In genomic region chr11:71450507-71450906, GRCh38 we compare ENCODE assay signal across 16 cellular contexts. TPM values are rescaled to one million over a fixed set of nuclear protein-coding genes. Genes with fewer than 3 reads are reported as not detected.
DNase-seq lines count a peak whose midpoint lies in the region; ATAC-seq, FAIRE-seq and TF ChIP-seq lines count a peak whose summit lies in the region.
"Had no signal": no experiment of that assay in that cellular context is flagged by ENCODE, and none has a peak within 500 bp of the region (broad histone marks: within the 10 kb centered on the region; RNA-seq: fewer than 3 reads in every experiment).

No MANE protein-coding gene starts in this region.

- 62% methylated on average over 2 of the region's 2 CpGs for WGBS in A549 (ENCODE audit: missing lambda C conversion rate)
- WGBS in right cardiac atrium: 63% methylated on average over 2 of the region's 2 CpGs

- CTCF ChIA-PET in A549 (lab: Yijun Ruan, JAX) (no interaction called here), PC-3 (lab: Charles Lee) (no interaction called here)

- H3K27ac ChIP-seq in A549 (no peak overlapping the region), DND-41 (ENCODE audit: low read length) (no peak overlapping the region; the same call in 1 of the 2 replicates), foreskin keratinocyte (no peak overlapping the region), right cardiac atrium (ENCODE audit: low read length) (no peak overlapping the region), PC-3 (ENCODE audit: low read length) (no peak overlapping the region)

- peaks cover 8% of the 10 kb centered on the region for H3K9me3 Mint-ChIP-seq in activated T-helper 1 cell treated with anti-CD3 and anti-CD28 coated beads, Interleukin-12 subunit alpha, Interleukin-12 subunit beta, Interleukin-2, Interleukin-4 antibody, amounts not matched to agents 30 ng/mL and 10 ng/mL and 1 ng/mL, durations not matched to agents 14 hours and 24 hours and 36 hours
- H3K9me3 Mint-ChIP-seq in natural killer cell: peaks cover 0 to 4% of the 10 kb centered on the region in 2 donors
- H3K9me3 Mint-ChIP-seq: effector memory CD8-positive, alpha-beta T cell had no signal

- H3K4me2 ChIP-seq in A549 (peak overlapping the region; percentile 83; the same call in 2 of the 3 replicates), DND-41 (ENCODE audit: insufficient read depth, low read length) (peak overlapping the region; percentile 97; the same call in 1 of the 2 replicates), PC-3 (ENCODE audit: low read length) (no peak overlapping the region)

- TF ChIP-seq CTCF in A549 (IDR thresholded peaks at IDR 0.05) (no peak), DND-41 (IDR thresholded peaks at IDR 0.05; ENCODE audit: borderline replicate concordance, extremely low read depth, low read length, poor library complexity, severe bottlenecking) (no peak), natural killer cell (IDR thresholded peaks at IDR 0.05) (no peak), foreskin keratinocyte (conservative IDR thresholded peaks at IDR 0.05) (no peak), PC-3 (conservative IDR thresholded peaks at IDR 0.05; ENCODE audit: low read depth, low read length) (no peak)

- H3K27me3 ChIP-seq in DND-41 (ENCODE audit: insufficient read depth, low read length, poor library complexity) (no peaks in the 10 kb centered on the region), foreskin keratinocyte (no peaks in the 10 kb centered on the region), right cardiac atrium (ENCODE audit: control insufficient read depth, insufficient read depth) (no peaks in the 10 kb centered on the region), PC-3 (ENCODE audit: low read length) (no peaks in the 10 kb centered on the region)
- H3K27me3 ChIP-seq: tibial artery had no signal

- TF ChIP-seq POLR2A in A549 (IDR thresholded peaks at IDR 0.05; ENCODE audit: low read length): no peak

- peaks cover 69% of the 10 kb centered on the region for H3K79me2 ChIP-seq in DND-41 (ENCODE audit: insufficient read depth, low read length)
- peaks cover 58% of the 10 kb centered on the region for H3K79me2 ChIP-seq in PC-3 (ENCODE audit: low read length)

- no peak overlapping the region for H2AFZ ChIP-seq in DND-41 (ENCODE audit: low read depth, low read length)
- H2AFZ ChIP-seq in PC-3 (ENCODE audit: low read length): no peak overlapping the region

- intact Hi-C loops in activated T-helper 1 cell treated with anti-CD3 and anti-CD28 coated beads, Interleukin-12 subunit alpha, Interleukin-12 subunit beta, Interleukin-2, Interleukin-4 antibody, amounts not matched to agents 30 ng/mL and 10 ng/mL and 1 ng/mL, durations not matched to agents 14 hours and 24 hours and 36 hours (cut with micrococcal nuclease): loop anchor here (5.0 to 10.0 kb wide), 3 partner anchors 477 to 1694 kb away; partner anchors contain the start of genes FADD, FCHSD2, RNF121 and XNDC1N
- intact Hi-C loops in natural killer cell (cut with micrococcal nuclease): no loop called here
- intact Hi-C loops in right cardiac atrium (cut with DNase I): no loop called here
- intact Hi-C loops in PC-3 (cut with micrococcal nuclease): no loop called here

- FAIRE-seq in A549 (lab: Jason Lieb, UNC): no peak
- FAIRE-seq: bronchial epithelial cell had no signal

- H3K4me1 ChIP-seq in A549 (peaks cover 26% of the 10 kb centered on the region; the same call in 2 of the 3 replicates), DND-41 (ENCODE audit: insufficient read depth, low read length) (peaks cover 69% of the 10 kb centered on the region), foreskin keratinocyte (peaks cover 10% of the 10 kb centered on the region), right cardiac atrium (ENCODE audit: control insufficient read depth, insufficient read depth, low read length) (peaks cover 2% of the 10 kb centered on the region), PC-3 (ENCODE audit: insufficient read depth, low read length) (peaks cover 35% of the 10 kb centered on the region)

- H3K4me3 ChIP-seq in A549 (no peak overlapping the region), DND-41 (ENCODE audit: low read depth in 1 of 2, low read length in 2 of 2) (0 out of 4 replicates have a peak overlapping the region, but pooled peaks of 1 of the 2 experiments have one; percentile 8), right cardiac atrium (ENCODE audit: low read length) (no peak overlapping the region), PC-3 (ENCODE audit: low read length) (no peak overlapping the region)
- H3K4me3 ChIP-seq: tibial artery had no signal

- BruUV-seq in PC-3 (replicated peaks; lab: Mats Ljungman, UMichigan): no TSS peak

- H3K27me3 Mint-ChIP-seq in activated T-helper 1 cell treated with anti-CD3 and anti-CD28 coated beads, Interleukin-12 subunit alpha, Interleukin-12 subunit beta, Interleukin-2, Interleukin-4 antibody, amounts not matched to agents 30 ng/mL and 10 ng/mL and 1 ng/mL, durations not matched to agents 14 hours and 24 hours and 36 hours (ENCODE audit: insufficient read depth): no peaks in the 10 kb centered on the region
- no peaks in the 10 kb centered on the region for H3K27me3 Mint-ChIP-seq in natural killer cell (ENCODE audit: low read depth in 2 of 2)
- H3K27me3 Mint-ChIP-seq: effector memory CD8-positive, alpha-beta T cell had no signal

- POLR2A ChIA-PET in A549 (lab: Yijun Ruan, JAX) (no interaction called here), PC-3 (lab: Charles Lee; ENCODE audit: unreplicated experiment) (no interaction called here)

- H3K36me3 ChIP-seq in DND-41 (ENCODE audit: insufficient read depth, low read length) (peaks cover 39% of the 10 kb centered on the region), PC-3 (ENCODE audit: low read depth, low read length) (peaks cover 21% of the 10 kb centered on the region)

- H3K4me3 Mint-ChIP-seq in activated T-helper 1 cell treated with anti-CD3 and anti-CD28 coated beads, Interleukin-12 subunit alpha, Interleukin-12 subunit beta, Interleukin-2, Interleukin-4 antibody, amounts not matched to agents 30 ng/mL and 10 ng/mL and 1 ng/mL, durations not matched to agents 14 hours and 24 hours and 36 hours: peak overlapping the region; percentile 96
- H3K4me3 Mint-ChIP-seq in natural killer cell: no peak overlapping the region

- H4K20me1 ChIP-seq in DND-41 (ENCODE audit: insufficient read depth, low read length) (0 out of 2 replicates have a peak, but pooled peaks cover 5% of the 10 kb centered on the region), PC-3 (ENCODE audit: low read length) (0 out of 2 replicates have a peak, but pooled peaks cover 4% of the 10 kb centered on the region)

- H3K9me3 ChIP-seq in A549: peaks cover 16% of the 10 kb centered on the region
- H3K9me3 ChIP-seq in DND-41 (ENCODE audit: insufficient read depth, low read length, severe bottlenecking): peaks cover 6% of the 10 kb centered on the region
- H3K9me3 ChIP-seq in right cardiac atrium (ENCODE audit: control insufficient read depth, low read length): no peaks in the 10 kb centered on the region
- no peaks in the 10 kb centered on the region for H3K9me3 ChIP-seq in PC-3 (ENCODE audit: low read length)
- H3K9me3 ChIP-seq: tibial artery had no signal

- TF ChIP-seq RAD21 in A549 (conservative IDR thresholded peaks at IDR 0.05 in 1 of 2, IDR thresholded peaks at IDR 0.05 in 1 of 2): no peak

- TF ChIP-seq EP300 in A549 (IDR thresholded peaks at IDR 0.05): no peak

- no peaks in the 10 kb centered on the region for H3F3A ChIP-seq in PC-3 (ENCODE audit: low read length, unreplicated experiment)

- H3K9ac ChIP-seq in DND-41 (ENCODE audit: low read depth, low read length) (peak overlapping the region; percentile 71; the same call in 1 of the 2 replicates), PC-3 (ENCODE audit: low read length) (no peak overlapping the region)
- H3K9ac ChIP-seq: SK-N-SH had no signal

- DNase-seq in A549 (ENCODE audit: low read depth in 1 of 2, low spot score in 1 of 2) (no peak), DND-41 (no peak), natural killer cell (no peak), NOMO-1 treated with dmso at 0.1 percent for 144 hours (lab: John Stamatoyannopoulos, UW; ENCODE audit: unreplicated experiment) (no peak), foreskin keratinocyte (no peak), right cardiac atrium (no peak), PC-3 (no peak)
- no peak for DNase-seq in activated T-helper 1 cell treated with anti-CD3 and anti-CD28 coated beads, Interleukin-12 subunit alpha, Interleukin-12 subunit beta, Interleukin-2, Interleukin-4 antibody, amounts not matched to agents 30 ng/mL and 10 ng/mL and 1 ng/mL, durations not matched to agents 14 hours and 24 hours and 36 hours (ENCODE audit: low spot score)
- DNase-seq: activated CD4-positive, alpha-beta T cell treated with anti-CD3 and anti-CD28 coated beads for 4 hours; DMS79; effector memory CD8-positive, alpha-beta T cell; mesenchymal stem cell; NCI-H2029; SK-N-SH had no signal

- no peak overlapping the region for H3K27ac Mint-ChIP-seq in activated T-helper 1 cell treated with anti-CD3 and anti-CD28 coated beads, Interleukin-12 subunit alpha, Interleukin-12 subunit beta, Interleukin-2, Interleukin-4 antibody, amounts not matched to agents 30 ng/mL and 10 ng/mL and 1 ng/mL, durations not matched to agents 14 hours and 24 hours and 36 hours
- H3K27ac Mint-ChIP-seq in natural killer cell: peak overlapping the region; percentile 90 to 91

- ATAC-seq in A549 (no peak), DND-41 (ENCODE audit: insufficient read depth, low read depth) (no peak), natural killer cell (no peak), foreskin keratinocyte (no peak), right cardiac atrium (no peak), PC-3 (no peak)
- ATAC-seq: effector memory CD8-positive, alpha-beta T cell had no signal

- H3K4me1 Mint-ChIP-seq in activated T-helper 1 cell treated with anti-CD3 and anti-CD28 coated beads, Interleukin-12 subunit alpha, Interleukin-12 subunit beta, Interleukin-2, Interleukin-4 antibody, amounts not matched to agents 30 ng/mL and 10 ng/mL and 1 ng/mL, durations not matched to agents 14 hours and 24 hours and 36 hours (ENCODE audit: low read depth): peaks cover 72% of the 10 kb centered on the region
- peaks cover 40 to 64% of the 10 kb centered on the region in 2 donors for H3K4me1 Mint-ChIP-seq in natural killer cell

- no peaks in the 10 kb centered on the region for H3K9me2 ChIP-seq in PC-3 (replicated peaks; ENCODE audit: low read length)
- H3K9me2 ChIP-seq: SK-N-SH had no signal

- peaks cover 28% of the 10 kb centered on the region for H3K36me3 Mint-ChIP-seq in activated T-helper 1 cell treated with anti-CD3 and anti-CD28 coated beads, Interleukin-12 subunit alpha, Interleukin-12 subunit beta, Interleukin-2, Interleukin-4 antibody, amounts not matched to agents 30 ng/mL and 10 ng/mL and 1 ng/mL, durations not matched to agents 14 hours and 24 hours and 36 hours (ENCODE audit: low read depth)
- H3K36me3 Mint-ChIP-seq in natural killer cell: peaks cover 9% of the 10 kb centered on the region

RNA-seq across cellular contexts. Expression of gene DHCR7, which starts 2.3 kb away (rescaled TPM):
- polyA plus RNA-seq in A549 (2011; rRNA removed): 42.7 and 44.2 TPM in 2 replicates
- polyA plus RNA-seq in A549 (2012; cell fraction: cytosol; rRNA removed): 47.8 and 65.4 TPM in 2 replicates
- polyA plus RNA-seq in A549 (2012; cell fraction: nucleus; rRNA removed): 102 and 119 TPM in 2 replicates
- 47.2 to 82.2 TPM (median 75.8 TPM) in 3 replicates for polyA plus RNA-seq in A549 (2017; fragmentation: RNase III; extraction: RNeasy Plus Mini Kit Qiagen cat#74134 plus additional on column Dnase treatment)
- polyA minus RNA-seq in A549 (2011; rRNA and poly(A)+ RNA removed): 56.9 and 64.4 TPM in 2 replicates
- total RNA-seq in activated T-helper 1 cell treated with anti-CD3 and anti-CD28 coated beads, Interleukin-12 subunit alpha, Interleukin-12 subunit beta, Interleukin-2, Interleukin-4 antibody, amounts not matched to agents 30 ng/mL and 10 ng/mL and 1 ng/mL, durations not matched to agents 14 hours and 24 hours and 36 hours: 100 and 106 TPM in 2 replicates
- total RNA-seq in natural killer cell: 10 to 100 TPM; 12.5 to 18.1 (median 15.9) TPM
- total RNA-seq in foreskin keratinocyte: 130 and 176 TPM in 2 replicates
- 142 and 182 TPM in 2 replicates for polyA plus RNA-seq in foreskin keratinocyte
- total RNA-seq in right cardiac atrium: 10 to 100 TPM; 52.7 to 73.5 (median 60.9) TPM
- 28.7 TPM for polyA plus RNA-seq in right cardiac atrium
- total RNA-seq in PC-3 (2014; rRNA removed): 125 and 127 TPM in 2 replicates

RNA-seq across cellular contexts. Expression of gene NADSYN1, which starts 2.5 kb away (rescaled TPM):
- polyA plus RNA-seq in A549 (2011; rRNA removed) (34.6 and 47.1 TPM in 2 replicates), A549 (2017; fragmentation: RNase III; extraction: RNeasy Plus Mini Kit Qiagen cat#74134 plus additional on column Dnase treatment) (63.3 to 70.9 TPM (median 67.6 TPM) in 3 replicates), foreskin keratinocyte (32.4 and 36.7 TPM in 2 replicates), right cardiac atrium (21.5 TPM)
- 43.0 and 47.3 TPM in 2 replicates for polyA plus RNA-seq in A549 (2012; cell fraction: cytosol; rRNA removed)
- polyA plus RNA-seq in A549 (2012; cell fraction: nucleus; rRNA removed): 131 and 187 TPM in 2 replicates
- 85.0 and 86.1 TPM in 2 replicates for polyA minus RNA-seq in A549 (2011; rRNA and poly(A)+ RNA removed)
- total RNA-seq in activated T-helper 1 cell treated with anti-CD3 and anti-CD28 coated beads, Interleukin-12 subunit alpha, Interleukin-12 subunit beta, Interleukin-2, Interleukin-4 antibody, amounts not matched to agents 30 ng/mL and 10 ng/mL and 1 ng/mL, durations not matched to agents 14 hours and 24 hours and 36 hours: 91.6 and 96.3 TPM in 2 replicates
- total RNA-seq in natural killer cell (100 to 1,000 TPM; 134 to 156 (median 150) TPM), foreskin keratinocyte (40.4 and 46.3 TPM in 2 replicates), right cardiac atrium (10 to 100 TPM; 23.0 to 28.2 (median 26.4) TPM), PC-3 (2014; rRNA removed) (64.8 and 70.7 TPM in 2 replicates)
